21 cellular contexts compared by ENCODE assay signal in the genomic region with DNA sequence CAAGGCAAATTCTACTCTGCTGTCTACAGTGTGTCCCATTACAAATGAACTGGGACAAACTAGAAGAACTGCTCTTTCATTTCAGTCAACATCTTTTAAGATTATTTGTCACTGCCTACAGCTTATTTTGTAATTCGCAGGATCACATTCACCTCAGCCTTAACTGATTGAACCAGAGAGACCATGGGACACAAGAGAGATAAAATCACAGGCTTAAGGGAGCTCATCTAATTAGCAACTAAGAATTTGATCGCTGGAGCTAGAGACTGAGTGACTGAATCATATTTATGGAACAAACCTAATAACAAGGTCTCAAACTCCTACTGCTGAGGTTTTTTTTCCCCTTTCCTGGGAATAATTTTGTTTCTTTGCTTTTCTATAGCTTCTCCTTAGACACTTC.
"Had no signal": no experiment of that assay in that cellular context is flagged by ENCODE, and none has a peak within 500 bp of the region (broad histone marks: within the 10 kb centered on the region; RNA-seq: fewer than 3 reads in every experiment).

No MANE protein-coding gene starts in this region.

- H3K9me3 ChIP-seq: heart left ventricle, right atrium auricular region, sigmoid colon, stomach, thoracic aorta, transverse colon had no signal

- H3K36me3 Mint-ChIP-seq: naive B cell had no signal

- H3K27ac Mint-ChIP-seq: naive B cell, nephron had no signal

- ATAC-seq: esophagus mucosa, heart left ventricle, left colon, left ventricle myocardium superior had no signal

- H3K9me3 Mint-ChIP-seq: nephron had no signal

- DNase-seq: effector CD8-positive, alpha-beta T cell; heart left ventricle; hippocampal formation; left colon; left ventricle myocardium superior; mesenchymal stem cell; naive B cell; sigmoid colon; stimulated activated CD4-positive, alpha-beta T cell treated with anti-CD3 and anti-CD28 coated beads, Interleukin-2, amount 100 ng/mL, for 24 hours; stimulated activated naive CD4-positive, alpha-beta T cell; stomach; substantia nigra; transverse colon had no signal

- H3K4me1 Mint-ChIP-seq: naive B cell, nephron had no signal

- H3K4me3 Mint-ChIP-seq: naive B cell, nephron had no signal

- H3K27me3 ChIP-seq: heart left ventricle, right atrium auricular region, sigmoid colon, stomach, transverse colon had no signal

- H3K4me3 ChIP-seq: coronary artery, heart left ventricle, lung, right atrium auricular region, sigmoid colon, skin epidermis, stomach, thoracic aorta, transverse colon had no signal

- H3K27ac ChIP-seq: coronary artery, heart left ventricle, right atrium auricular region, sigmoid colon, skin epidermis, stomach, thoracic aorta, transverse colon had no signal

- FAIRE-seq: frontal cortex had no signal

- H3K4me1 ChIP-seq: heart left ventricle, right atrium auricular region, stomach, transverse colon had no signal

- H3K36me3 ChIP-seq: heart left ventricle, right atrium auricular region, sigmoid colon, stomach, thoracic aorta, transverse colon had no signal

- H3K27me3 Mint-ChIP-seq: naive B cell had no signal
